27 cellular contexts compared by ENCODE assay signal in genomic region chr5:164377746-164378145, GRCh38.
DNase-seq lines count a peak whose midpoint lies in the region; ATAC-seq, FAIRE-seq and TF ChIP-seq lines count a peak whose summit lies in the region.
"Had no signal": no experiment of that assay in that cellular context is flagged by ENCODE, and none has a peak within 500 bp of the region (broad histone marks: within the 10 kb centered on the region; RNA-seq: fewer than 3 reads in every experiment).

No MANE protein-coding gene starts in this region.

- no peaks in the 10 kb centered on the region for H3K9me1 ChIP-seq in K562 (ENCODE audit: control insufficient read depth, insufficient read depth, low read length)

- H3K9ac ChIP-seq in K562 (ENCODE audit: insufficient read depth in 1 of 2, low read depth in 2 of 2, low read length in 2 of 2): no peak overlapping the region
- H3K9ac ChIP-seq: BLaER1 treated with 17β-estradiol and CSF1 and Interleukin-3, amounts not matched to agents 10 nM and 100 nM had no signal

- no peaks in the 10 kb centered on the region for H3K27me3 ChIP-seq in K562 (ENCODE audit: control insufficient read depth in 2 of 2, insufficient read depth in 2 of 2, low read length in 2 of 2)
- no peaks in the 10 kb centered on the region for H3K27me3 ChIP-seq in testis
- no peaks in the 10 kb centered on the region for H3K27me3 ChIP-seq in GM23338 (ENCODE audit: insufficient read depth)
- H3K27me3 ChIP-seq: BLaER1 treated with 17β-estradiol and CSF1 and Interleukin-3, amounts not matched to agents 10 nM and 100 nM; MG63; SJCRH30 had no signal

- H3K4me2 ChIP-seq in K562 (ENCODE audit: insufficient read depth, low read length): no peak overlapping the region
- no peak overlapping the region for H3K4me2 ChIP-seq in GM23338
- H3K4me2 ChIP-seq: A549; BLaER1 treated with 17β-estradiol and CSF1 and Interleukin-3, amounts not matched to agents 10 nM and 100 nM; PC-9 had no signal

- peaks cover 0 to 5% of the 10 kb centered on the region in 2 experiments; a peak in 1 of 5 replicates for H3K4me1 ChIP-seq in K562 (replicated peaks in 1 of 2; ENCODE audit: control insufficient read depth in 2 of 2, insufficient read depth in 2 of 2, low read length in 2 of 2)
- H3K4me1 ChIP-seq in testis: no peaks in the 10 kb centered on the region
- H3K4me1 ChIP-seq in GM23338 (ENCODE audit: insufficient read depth): no peaks in the 10 kb centered on the region
- H3K4me1 ChIP-seq: A549, SJCRH30 had no signal

- TF ChIP-seq EP300 in K562 (IDR thresholded peaks at IDR 0.05; ENCODE audit: low read length): no peak

- TF ChIP-seq RAD21 in K562 (CRISPR knock-in tag; conservative IDR thresholded peaks at IDR 0.05 in 1 of 2, IDR thresholded peaks at IDR 0.05 in 1 of 2): no peak

- in situ Hi-C loops in K562 (cut with MboI): no loop called here

- H4K20me1 ChIP-seq in K562 (replicated peaks; ENCODE audit: control insufficient read depth, insufficient read depth, low read length): no peaks in the 10 kb centered on the region
- no peaks in the 10 kb centered on the region for H4K20me1 ChIP-seq in GM23338 (replicated peaks; ENCODE audit: insufficient read depth)
- H4K20me1 ChIP-seq: BLaER1 treated with 17β-estradiol and CSF1 and Interleukin-3, amounts not matched to agents 10 nM and 100 nM had no signal

- POLR2A ChIA-PET in K562 (lab: Yijun Ruan, JAX): no interaction called here

- no peak overlapping the region for H2AFZ ChIP-seq in K562 (ENCODE audit: low read depth, low read length)
- no peak overlapping the region for H2AFZ ChIP-seq in GM23338
- H2AFZ ChIP-seq: PC-9 had no signal

- no peaks in the 10 kb centered on the region for H3F3A ChIP-seq in GM23338 (replicated peaks; ENCODE audit: low read depth)

- no peak for FAIRE-seq in K562 (lab: Jason Lieb, UNC)
- FAIRE-seq in islet of Langerhans (lab: Jason Lieb, UNC): peak; percentile 99
- FAIRE-seq: A549, GM12891, HepG2 had no signal

- H3K36me3 ChIP-seq in K562 (ENCODE audit: control insufficient read depth, insufficient read depth, low read length): no peaks in the 10 kb centered on the region
- H3K36me3 ChIP-seq in testis (ENCODE audit: low read depth, missing control alignments): no peaks in the 10 kb centered on the region
- H3K36me3 ChIP-seq in GM23338 (ENCODE audit: insufficient read depth): no peaks in the 10 kb centered on the region
- H3K36me3 ChIP-seq: BLaER1 treated with 17β-estradiol and CSF1 and Interleukin-3, amounts not matched to agents 10 nM and 100 nM; SJCRH30 had no signal

- intact Hi-C loops in K562 (cut with micrococcal nuclease) (no loop called here), testis (cut with DNase I; ENCODE audit: low total_unique reads) (no loop called here)

- H3K4me3 ChIP-seq in LNCaP clone FGC (ENCODE audit: low read depth, low read length) (no peak overlapping the region), K562 (no peak overlapping the region), retinal pigment epithelial cell (ENCODE audit: low read length) (no peak overlapping the region), testis (no peak overlapping the region), GM23338 (no peak overlapping the region)
- H3K4me3 ChIP-seq: A549; BLaER1 treated with 17β-estradiol and CSF1 and Interleukin-3, amounts not matched to agents 10 nM and 100 nM; MG63; PC-9; SJCRH30 had no signal

- no peaks in the 10 kb centered on the region for H3K36me3 Mint-ChIP-seq in GM23338 (ENCODE audit: low read depth)

- ATAC-seq in K562: no peak
- ATAC-seq in GM23338: no peak
- ATAC-seq: A549, HCT116, HepG2, Right ventricle myocardium inferior, SK-N-SH treated with all-trans-retinoic acid at 6 μM for 48 hours had no signal

- H3K9me2 ChIP-seq in GM23338 (ENCODE audit: insufficient read depth): no peaks in the 10 kb centered on the region

- no peak overlapping the region for H3K27ac ChIP-seq in K562 (ENCODE audit: extremely low read depth, low read depth, low read length)
- no peak overlapping the region for H3K27ac ChIP-seq in testis
- no peak overlapping the region for H3K27ac ChIP-seq in GM23338 (ENCODE audit: low read depth)
- no peak overlapping the region for H3K27ac ChIP-seq in caudate nucleus (ENCODE audit: low read depth, low read length)
- H3K27ac ChIP-seq: A549; BLaER1 treated with 17β-estradiol and CSF1 and Interleukin-3, amounts not matched to agents 10 nM and 100 nM; PC-9; SJCRH30 had no signal

- no peaks in the 10 kb centered on the region for H3K4me1 Mint-ChIP-seq in GM23338

- H3K27me3 Mint-ChIP-seq in GM23338 (ENCODE audit: insufficient read depth, low read depth, poor library complexity): no peaks in the 10 kb centered on the region
- H3K27me3 Mint-ChIP-seq: CD4-positive, alpha-beta T cell had no signal

- H3K79me2 ChIP-seq in K562 (ENCODE audit: control insufficient read depth, insufficient read depth, low read length) (no peaks in the 10 kb centered on the region), GM23338 (replicated peaks; ENCODE audit: insufficient read depth) (no peaks in the 10 kb centered on the region)

- no peak for TF ChIP-seq POLR2A in K562 (conservative IDR thresholded peaks at IDR 0.05)
- TF ChIP-seq POLR2A in testis (IDR thresholded peaks at IDR 0.05): no peak

- DNase-seq in LNCaP clone FGC (ENCODE audit: low read depth) (peak; percentile 3), K562 (ENCODE audit: extremely low read depth in 1 of 4, low spot score in 3 of 4) (no peak), retinal pigment epithelial cell (ENCODE audit: low read depth) (peak; percentile 84), testis (no peak), GM23338 (ENCODE audit: low spot score) (no peak), caudate nucleus (lab: John Stamatoyannopoulos, UW) (no peak)
- DNase-seq: AML-193; CD4-positive, alpha-beta T cell; EL; GF-D8; KBM-7; MG63; NCI-H1694; NCI-H2029 treated with DMSO at 0.1 percent for 48 hours; NCI-H446 treated with DMSO at 0.1 percent for 48 hours; NCI-H526 treated with DMSO at 0.1 percent for 48 hours; NK-92 treated with Interleukin-12 subunit alpha and Interleukin-12 subunit beta, amount 100 ng/mL, for 24 hours; PC-9; SJCRH30 had no signal

- CTCF ChIA-PET in K562 (lab: Yijun Ruan, JAX; ENCODE audit: low intra/inter-chr PET ratio): no interaction called here

- H3K9me3 ChIP-seq in K562 (replicated peaks; ENCODE audit: control insufficient read depth, insufficient read depth, low read depth, low read length): peaks cover 2% of the 10 kb centered on the region; the same call in 1 of the 2 replicates
- no peaks in the 10 kb centered on the region for H3K9me3 ChIP-seq in testis
- H3K9me3 ChIP-seq: A549, SJCRH30 had no signal

- H3K27ac Mint-ChIP-seq in GM23338: no peak overlapping the region
- H3K27ac Mint-ChIP-seq: CD4-positive, alpha-beta T cell had no signal

- no peaks in the 10 kb centered on the region; the same call in none of the 3 replicates for H3K9me3 Mint-ChIP-seq in GM23338

- H3K4me3 Mint-ChIP-seq in GM23338: no peak overlapping the region
- H3K4me3 Mint-ChIP-seq: CD4-positive, alpha-beta T cell had no signal

- TF ChIP-seq CTCF in LNCaP clone FGC (IDR thresholded peaks at IDR 0.05; ENCODE audit: control insufficient read depth, extremely low read depth, insufficient read depth) (no peak), K562 (IDR thresholded peaks at IDR 0.05 in 2 of 3, conservative IDR thresholded peaks at IDR 0.05 in 1 of 3; ENCODE audit: insufficient read depth in 2 of 3, low read depth in 1 of 3, low read length in 3 of 3) (no peak), retinal pigment epithelial cell (conservative IDR thresholded peaks at IDR 0.05; ENCODE audit: low read depth, low read length) (no peak), testis (IDR thresholded peaks at IDR 0.05) (no peak), GM23338 (conservative IDR thresholded peaks at IDR 0.05; ENCODE audit: low read depth in 2 of 2) (no peak)

- no TSS peak for BruUV-seq in K562 (replicated peaks; lab: Mats Ljungman, UMichigan)

TF ChIP-seq in K562, 482 proteins besides CTCF, POLR2A, EP300 and RAD21 (continues in another document):
- TF ChIP-seq NR2C1 (IDR thresholded peaks at IDR 0.05): no peak
- TF ChIP-seq NR2C1 (tag; IDR thresholded peaks at IDR 0.05): no peak

TF ChIP-seq in GM23338, 12 proteins besides CTCF, POLR2A, EP300 and RAD21 (continues in another document):
- TF ChIP-seq ZNF114 (CRISPR knock-in tag; IDR thresholded peaks at IDR 0.05) (no peak), POLR2AphosphoS5 (IDR thresholded peaks at IDR 0.05; ENCODE audit: low read depth) (no peak), ETS1 (IDR thresholded peaks at IDR 0.05) (no peak), EZH2 (IDR thresholded peaks at IDR 0.05; ENCODE audit: low read depth, unreplicated experiment) (no peak), JUNB (IDR thresholded peaks at IDR 0.05; ENCODE audit: unreplicated experiment) (no peak), STAT1 (IDR thresholded peaks at IDR 0.05; ENCODE audit: unreplicated experiment) (no peak)

Comparison
In these comparisons a context has a peak if more than half of its experiments do, and no peak if none do; other contexts are left out.
1. DNase-seq: peak in LNCaP clone FGC (single experiment) and retinal pigment epithelial cell (single experiment); none in K562 (0 of 4), testis (single experiment), GM23338 (single experiment) and caudate nucleus (0 of 61).